In the genomic region with DNA sequence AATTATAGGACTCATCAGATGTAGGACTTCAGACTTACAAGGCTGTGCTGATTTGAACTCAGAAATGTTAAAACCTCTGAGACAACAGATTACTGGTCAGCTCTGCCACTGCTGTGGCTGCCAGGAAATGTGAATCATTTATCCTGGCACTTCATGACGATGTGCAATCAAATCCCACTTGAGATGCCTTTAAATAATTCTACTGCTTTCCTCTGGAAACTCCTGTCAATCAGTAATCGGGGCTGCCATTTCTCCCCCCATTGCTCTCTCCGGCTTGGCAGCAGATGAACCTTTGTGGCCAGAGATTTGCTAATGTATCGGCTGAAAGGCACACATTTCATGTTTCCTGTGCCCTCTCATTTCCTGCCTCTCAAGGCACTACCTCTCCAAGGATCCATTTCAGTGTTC, we compare ENCODE assay signal across 15 cellular contexts.
DNase-seq lines count a peak whose midpoint lies in the region; ATAC-seq and TF ChIP-seq lines count a peak whose summit lies in the region.
"Had no signal": no experiment of that assay in that cellular context is flagged by ENCODE, and none has a peak within 500 bp of the region (broad histone marks: within the 10 kb centered on the region; RNA-seq: fewer than 3 reads in every experiment).

No MANE protein-coding gene starts in this region.

- no peaks in the 10 kb centered on the region for H3K9me2 ChIP-seq in SK-N-SH

- H3K4me2 ChIP-seq in SK-N-SH, result peak overlapping the region; percentile 58

- WGBS in SK-N-SH (ENCODE audit: low lambda C conversion rate), result 5% methylated on average over 4 of the region's 4 CpGs
- WGBS in prostate gland, result 41% methylated on average over 4 of the region's 4 CpGs

- H3K4me3 ChIP-seq in SK-N-SH (ENCODE audit: low read depth in 2 of 2, low read length in 1 of 2) (no peak overlapping the region), kidney epithelial cell (ENCODE audit: low read depth, low read length) (no peak overlapping the region), prostate gland (no peak overlapping the region)
- H3K4me3 ChIP-seq: K562 had no signal

- peaks cover 11 to 14% of the 10 kb centered on the region in 2 experiments for H3K4me1 ChIP-seq in SK-N-SH (ENCODE audit: control insufficient read depth in 1 of 2, insufficient read depth in 2 of 2, low read depth in 1 of 2, low read length in 1 of 2)
- H3K4me1 ChIP-seq in prostate gland (replicated peaks), result no peaks in the 10 kb centered on the region

- TF ChIP-seq CTCF in SK-N-SH (IDR thresholded peaks at IDR 0.05) (no peak), kidney epithelial cell (IDR thresholded peaks at IDR 0.05; ENCODE audit: insufficient read depth, low read length, poor library complexity, severe bottlenecking) (no peak), GM20000 (IDR thresholded peaks at IDR 0.05; ENCODE audit: extremely low read depth, missing control alignments) (no peak), prostate gland (IDR thresholded peaks at IDR 0.05) (no peak)

- peaks cover 6% of the 10 kb centered on the region for H3F3A ChIP-seq in SK-N-SH (replicated peaks; ENCODE audit: insufficient read depth)

- H3K9ac ChIP-seq in SK-N-SH, result no peak overlapping the region

- DNase-seq in A172 (ENCODE audit: low spot score) (peak; percentile 57), M059J (ENCODE audit: low read depth) (peak; percentile 79), SK-N-SH (no peak), kidney epithelial cell (ENCODE audit: low read depth) (peak; percentile 92), GM20000 (ENCODE audit: low spot score) (no peak), left colon (no peak), prostate gland (ENCODE audit: low spot score) (no peak)
- DNase-seq: activated CD8-positive, alpha-beta memory T cell treated with anti-CD3 and anti-CD28 coated beads for 24 hours; activated naive CD4-positive, alpha-beta T cell treated with anti-CD3 and anti-CD28 coated beads, Interleukin-2, amount 50 U/mL, for 16 hours; naive thymus-derived CD4-positive, alpha-beta T cell; NK-92 treated with Interleukin-12 subunit alpha and Interleukin-12 subunit beta, amount 100 ng/mL, for 24 hours; stimulated activated naive CD8-positive, alpha-beta T cell treated with anti-CD3 and anti-CD28 coated beads, Interleukin-15, Interleukin-2, amounts not matched to agents 100 U/mL and 50 U/mL, for 24 hours; T-helper 1 cell had no signal

- H3K9me3 ChIP-seq in SK-N-SH (no peaks in the 10 kb centered on the region), prostate gland (no peaks in the 10 kb centered on the region)

- no peaks in the 10 kb centered on the region for H3K27me3 ChIP-seq in SK-N-SH (ENCODE audit: insufficient read depth)
- H3K27me3 ChIP-seq in kidney epithelial cell (ENCODE audit: control insufficient read depth, insufficient read depth, low read length), result no peaks in the 10 kb centered on the region
- no peaks in the 10 kb centered on the region for H3K27me3 ChIP-seq in prostate gland (replicated peaks; ENCODE audit: insufficient read depth)

- H3K79me2 ChIP-seq in SK-N-SH (ENCODE audit: insufficient read depth), result no peaks in the 10 kb centered on the region

- no peak for TF ChIP-seq POLR2A in prostate gland (IDR thresholded peaks at IDR 0.05)

- H4K20me1 ChIP-seq in SK-N-SH (ENCODE audit: insufficient read depth), result no peaks in the 10 kb centered on the region

- no peaks in the 10 kb centered on the region for H3K36me3 ChIP-seq in SK-N-SH (replicated peaks in 1 of 2; ENCODE audit: control insufficient read depth in 1 of 2, insufficient read depth in 2 of 2, low read length in 1 of 2)
- H3K36me3 ChIP-seq in kidney epithelial cell (ENCODE audit: control insufficient read depth, insufficient read depth, low read length), result no peaks in the 10 kb centered on the region
- H3K36me3 ChIP-seq in prostate gland, result no peaks in the 10 kb centered on the region

- ATAC-seq in HG03432 (IDR thresholded peaks at IDR 0.05; ENCODE audit: unreplicated experiment) (no peak), left colon (no peak)
- ATAC-seq: K562; naive thymus-derived CD4-positive, alpha-beta T cell; stimulated activated naive CD8-positive, alpha-beta T cell treated with anti-CD3 and anti-CD28 coated beads, Interleukin-15, Interleukin-2, amounts not matched to agents 100 U/mL and 50 U/mL, for 24 hours had no signal

- POLR2A ChIA-PET in SK-N-SH (lab: Yijun Ruan, JAX), result no interaction called here

- TF ChIP-seq RAD21 in SK-N-SH (IDR thresholded peaks at IDR 0.05; ENCODE audit: low read length), result no peak

- peak overlapping the region; percentile 78; the same call in 1 of the 2 replicates for H2AFZ ChIP-seq in SK-N-SH (ENCODE audit: low read depth)

- CTCF ChIA-PET in SK-N-SH (lab: Yijun Ruan, JAX), result no interaction called here

- H3K27ac ChIP-seq in SK-N-SH (ENCODE audit: low read depth in 2 of 2, low read length in 1 of 2), result peak overlapping the region; percentile 51 to 79
- H3K27ac ChIP-seq in prostate gland, result no peak overlapping the region

- intact Hi-C loops in left colon (cut with DNase I, micrococcal nuclease) (no loop called here), prostate gland (cut with DNase I) (no loop called here)

- peak in 1 of 2 experiments; percentile 41; a peak in 1 of 4 replicates for TF ChIP-seq EP300 in SK-N-SH (IDR thresholded peaks at IDR 0.05; ENCODE audit: borderline replicate concordance in 1 of 2, low read depth in 1 of 2, low read length in 1 of 2)

TF ChIP-seq in SK-N-SH, 30 proteins besides CTCF, POLR2A, EP300 and RAD21 (continues in another document):
- TF ChIP-seq RXRA (IDR thresholded peaks at IDR 0.05; ENCODE audit: borderline replicate concordance, low read depth) (peak; percentile 30; the same call in 1 of the 2 replicates), TEAD4 (IDR thresholded peaks at IDR 0.05; ENCODE audit: borderline replicate concordance, insufficient read depth) (no peak), FOXM1 (IDR thresholded peaks at IDR 0.05; ENCODE audit: low read depth) (no peak), RFX5 (IDR thresholded peaks at IDR 0.05; ENCODE audit: low read length) (no peak), POLR2AphosphoS5 (IDR thresholded peaks at IDR 0.05; ENCODE audit: low read depth, low read length) (no peak), CHD2 (IDR thresholded peaks at IDR 0.05; ENCODE audit: low read length, partially characterized antibody) (no peak), MXI1 (IDR thresholded peaks at IDR 0.05; ENCODE audit: low read depth, low read length) (no peak), TAF1 (IDR thresholded peaks at IDR 0.05; ENCODE audit: borderline replicate concordance, low read depth, low read length) (no peak), ELF1 (IDR thresholded peaks at IDR 0.05) (no peak), RCOR1 (IDR thresholded peaks at IDR 0.05; ENCODE audit: low read length) (no peak), GABPA (IDR thresholded peaks at IDR 0.05; ENCODE audit: low read depth) (no peak), JUND (IDR thresholded peaks at IDR 0.05) (peak; percentile 44), GATA2 (CRISPR knock-in tag; IDR thresholded peaks at IDR 0.05) (no peak), EZH2phosphoT487 (IDR thresholded peaks at IDR 0.05; ENCODE audit: borderline replicate concordance, low read depth) (no peak), SMC3 (IDR thresholded peaks at IDR 0.05; ENCODE audit: low read depth, low read length) (no peak)
- TF ChIP-seq, protein P1, sequence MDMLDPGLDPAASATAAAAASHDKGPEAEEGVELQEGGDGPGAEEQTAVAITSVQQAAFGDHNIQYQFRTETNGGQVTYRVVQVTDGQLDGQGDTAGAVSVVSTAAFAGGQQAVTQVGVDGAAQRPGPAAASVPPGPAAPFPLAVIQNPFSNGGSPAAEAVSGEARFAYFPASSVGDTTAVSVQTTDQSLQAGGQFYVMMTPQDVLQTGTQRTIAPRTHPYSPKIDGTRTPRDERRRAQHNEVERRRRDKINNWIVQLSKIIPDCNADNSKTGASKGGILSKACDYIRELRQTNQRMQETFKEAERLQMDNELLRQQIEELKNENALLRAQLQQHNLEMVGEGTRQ (IDR thresholded peaks at IDR 0.05; ENCODE audit: borderline replicate concordance, low read depth, low read length), result no peak
- TF ChIP-seq, protein P2, sequence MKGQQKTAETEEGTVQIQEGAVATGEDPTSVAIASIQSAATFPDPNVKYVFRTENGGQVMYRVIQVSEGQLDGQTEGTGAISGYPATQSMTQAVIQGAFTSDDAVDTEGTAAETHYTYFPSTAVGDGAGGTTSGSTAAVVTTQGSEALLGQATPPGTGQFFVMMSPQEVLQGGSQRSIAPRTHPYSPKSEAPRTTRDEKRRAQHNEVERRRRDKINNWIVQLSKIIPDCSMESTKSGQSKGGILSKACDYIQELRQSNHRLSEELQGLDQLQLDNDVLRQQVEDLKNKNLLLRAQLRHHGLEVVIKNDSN (IDR thresholded peaks at IDR 0.05; ENCODE audit: borderline replicate concordance, low read depth), result no peak
- TF ChIP-seq, protein P3, sequence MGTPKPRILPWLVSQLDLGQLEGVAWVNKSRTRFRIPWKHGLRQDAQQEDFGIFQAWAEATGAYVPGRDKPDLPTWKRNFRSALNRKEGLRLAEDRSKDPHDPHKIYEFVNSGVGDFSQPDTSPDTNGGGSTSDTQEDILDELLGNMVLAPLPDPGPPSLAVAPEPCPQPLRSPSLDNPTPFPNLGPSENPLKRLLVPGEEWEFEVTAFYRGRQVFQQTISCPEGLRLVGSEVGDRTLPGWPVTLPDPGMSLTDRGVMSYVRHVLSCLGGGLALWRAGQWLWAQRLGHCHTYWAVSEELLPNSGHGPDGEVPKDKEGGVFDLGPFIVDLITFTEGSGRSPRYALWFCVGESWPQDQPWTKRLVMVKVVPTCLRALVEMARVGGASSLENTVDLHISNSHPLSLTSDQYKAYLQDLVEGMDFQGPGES (IDR thresholded peaks at IDR 0.05; ENCODE audit: low read depth, low read length), result no peak
- TF ChIP-seq, protein P4, sequence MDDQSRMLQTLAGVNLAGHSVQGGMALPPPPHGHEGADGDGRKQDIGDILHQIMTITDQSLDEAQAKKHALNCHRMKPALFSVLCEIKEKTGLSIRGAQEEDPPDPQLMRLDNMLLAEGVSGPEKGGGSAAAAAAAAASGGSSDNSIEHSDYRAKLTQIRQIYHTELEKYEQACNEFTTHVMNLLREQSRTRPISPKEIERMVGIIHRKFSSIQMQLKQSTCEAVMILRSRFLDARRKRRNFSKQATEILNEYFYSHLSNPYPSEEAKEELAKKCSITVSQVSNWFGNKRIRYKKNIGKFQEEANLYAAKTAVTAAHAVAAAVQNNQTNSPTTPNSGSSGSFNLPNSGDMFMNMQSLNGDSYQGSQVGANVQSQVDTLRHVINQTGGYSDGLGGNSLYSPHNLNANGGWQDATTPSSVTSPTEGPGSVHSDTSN (IDR thresholded peaks at IDR 0.05), result peak; percentile 94
- TF ChIP-seq, protein P5, sequence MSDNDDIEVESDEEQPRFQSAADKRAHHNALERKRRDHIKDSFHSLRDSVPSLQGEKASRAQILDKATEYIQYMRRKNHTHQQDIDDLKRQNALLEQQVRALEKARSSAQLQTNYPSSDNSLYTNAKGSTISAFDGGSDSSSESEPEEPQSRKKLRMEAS (IDR thresholded peaks at IDR 0.05; ENCODE audit: low read depth), result no peak

Comparison
In these comparisons a context has a peak if more than half of its experiments do, and no peak if none do; other contexts are left out.
1. DNase-seq: peak in A172 (single experiment), M059J (single experiment) and kidney epithelial cell (single experiment); none in SK-N-SH (single experiment), GM20000 (single experiment), left colon (0 of 2) and prostate gland (single experiment).
2. H3K27ac ChIP-seq: peak in SK-N-SH (2 of 2); none in prostate gland (0 of 2).